Comparison of ENCODE assay signal across 31 cellular contexts in the genomic region with DNA sequence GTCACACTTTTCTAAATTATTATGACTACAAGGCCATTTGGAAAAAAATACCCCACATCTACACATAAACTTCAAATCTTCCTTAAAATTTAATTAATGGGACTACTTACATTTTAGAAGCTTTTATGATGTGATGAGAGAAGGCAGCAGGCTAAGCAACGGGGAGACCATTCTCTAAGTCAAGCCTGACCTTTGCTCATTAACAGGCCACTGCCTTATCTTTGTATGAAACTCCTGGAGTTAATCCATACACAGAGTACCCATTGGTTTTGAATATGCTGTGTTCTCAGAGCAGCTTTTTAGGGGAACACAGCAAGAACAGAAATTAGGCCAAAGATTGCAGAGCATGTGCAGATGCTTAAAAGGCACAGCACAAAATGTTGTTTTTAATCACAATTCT. TPM values are rescaled to one million over a fixed set of nuclear protein-coding genes. Genes with fewer than 3 reads are reported as not detected.
"Had no signal": no experiment of that assay in that cellular context is flagged by ENCODE, and none has a peak within 500 bp of the region (broad histone marks: within the 10 kb centered on the region; RNA-seq: fewer than 3 reads in every experiment).

No MANE protein-coding gene starts in this region.

- H3K4me1 Mint-ChIP-seq: activated B cell treated with CpG ODN at 0.5 μM for 24 hours; activated naive CD4-positive, alpha-beta T cell treated with anti-CD3 and anti-CD28 coated beads, Interleukin-2, amount 10 ng/mL, durations not matched to agents 7 days and 5 days; activated naive CD8-positive, alpha-beta T cell treated with anti-CD3 and anti-CD28 coated beads, Interleukin-2, amount 10 ng/mL, durations not matched to agents 7 days and 5 days; T-cell had no signal

- H3K9me3 Mint-ChIP-seq: activated B cell treated with CpG ODN at 0.5 μM for 24 hours; activated CD8-positive, alpha-beta T cell treated with anti-CD3 and anti-CD28 coated beads for 36 hours; activated naive CD4-positive, alpha-beta T cell treated with anti-CD3 and anti-CD28 coated beads, Interleukin-2, amount 10 ng/mL, durations not matched to agents 7 days and 5 days; activated naive CD8-positive, alpha-beta T cell treated with anti-CD3 and anti-CD28 coated beads, Interleukin-2, amount 10 ng/mL, durations not matched to agents 7 days and 5 days; activated T-helper 1 cell treated with anti-CD3 and anti-CD28 coated beads, Interleukin-12 subunit alpha, Interleukin-12 subunit beta, Interleukin-2, Interleukin-4 antibody, amounts not matched to agents 30 ng/mL and 10 ng/mL and 1 ng/mL, durations not matched to agents 14 hours and 24 hours and 36 hours; activated T-helper 2 cell treated with anti-CD3 and anti-CD28 coated beads, Interferon-gamma antibody, Interleukin-2, Interleukin-4, amounts not matched to agents 10 μg/mL and 5 μg/mL and 100 μg/mL, durations not matched to agents 14 hours and 24 hours and 36 hours; endodermal cell; T-helper 1 cell treated with Interleukin-12 subunit alpha and Interleukin-12 subunit beta and Interleukin-4 antibody, amounts not matched to agents 30 μg/mL and 1 μg/mL, for 36 hours; T-helper 2 cell treated with Interferon-gamma antibody and Interleukin-4, amounts not matched to agents 5 μg/mL and 100 μg/mL, for 36 hours had no signal

- H3K36me3 Mint-ChIP-seq: activated naive CD4-positive, alpha-beta T cell treated with anti-CD3 and anti-CD28 coated beads, Interleukin-2, amount 10 ng/mL, durations not matched to agents 7 days and 5 days; activated naive CD4-positive, alpha-beta T cell treated with anti-CD3 and anti-CD28 coated beads, Interleukin-2, amount 50 U/mL, for 72 hours; activated naive CD8-positive, alpha-beta T cell treated with anti-CD3 and anti-CD28 coated beads, Interleukin-2, amount 10 ng/mL, durations not matched to agents 7 days and 5 days; brain; T-cell had no signal

- H3K9me3 ChIP-seq: ascending aorta, breast epithelium, colonic mucosa had no signal

- H3K4me3 ChIP-seq: ascending aorta, breast epithelium, cardiac muscle cell, colonic mucosa had no signal

- H3K4me3 Mint-ChIP-seq: activated B cell treated with CpG ODN at 0.5 μM for 24 hours; activated CD8-positive, alpha-beta T cell treated with anti-CD3 and anti-CD28 coated beads for 36 hours; activated naive CD4-positive, alpha-beta T cell treated with anti-CD3 and anti-CD28 coated beads, Interleukin-2, amount 10 ng/mL, durations not matched to agents 7 days and 5 days; activated naive CD8-positive, alpha-beta T cell treated with anti-CD3 and anti-CD28 coated beads, Interleukin-2, amount 10 ng/mL, durations not matched to agents 7 days and 5 days; activated T-helper 1 cell treated with anti-CD3 and anti-CD28 coated beads, Interleukin-12 subunit alpha, Interleukin-12 subunit beta, Interleukin-2, Interleukin-4 antibody, amounts not matched to agents 30 ng/mL and 10 ng/mL and 1 ng/mL, durations not matched to agents 14 hours and 24 hours and 36 hours; brain; endodermal cell; T-cell; T-helper 1 cell treated with Interleukin-12 subunit alpha and Interleukin-12 subunit beta and Interleukin-4 antibody, amounts not matched to agents 30 μg/mL and 1 μg/mL, for 36 hours; T-helper 2 cell treated with Interferon-gamma antibody and Interleukin-4, amounts not matched to agents 5 μg/mL and 100 μg/mL, for 36 hours had no signal

- H3K27me3 Mint-ChIP-seq: activated B cell treated with CpG ODN at 0.5 μM for 24 hours; activated CD8-positive, alpha-beta T cell treated with anti-CD3 and anti-CD28 coated beads for 36 hours; activated naive CD4-positive, alpha-beta T cell treated with anti-CD3 and anti-CD28 coated beads, Interleukin-2, amount 10 ng/mL, durations not matched to agents 7 days and 5 days; activated naive CD8-positive, alpha-beta T cell treated with anti-CD3 and anti-CD28 coated beads, Interleukin-2, amount 10 ng/mL, durations not matched to agents 7 days and 5 days; brain; T-cell had no signal

- H3K36me3 ChIP-seq: ascending aorta, breast epithelium, cardiac muscle cell, colonic mucosa, WERI-Rb-1 had no signal

- H3K27me3 ChIP-seq: ascending aorta, breast epithelium, cardiac muscle cell, colonic mucosa had no signal

- H3K27ac ChIP-seq: ascending aorta, breast epithelium, cardiac muscle cell, colonic mucosa, WERI-Rb-1 had no signal

- ATAC-seq: activated CD4-positive, CD25-positive, alpha-beta regulatory T cell treated with anti-CD3 and anti-CD28 coated beads, Interleukin-2, amount 50 U/mL, for 24 hours; activated CD8-positive, alpha-beta T cell treated with anti-CD3 and anti-CD28 coated beads for 36 hours; activated naive CD4-positive, alpha-beta T cell treated with anti-CD3 and anti-CD28 coated beads, Interleukin-2, amount 50 U/mL, for 72 hours; esophagus mucosa; T-cell had no signal

- DNase-seq: activated B cell treated with CpG ODN at 0.5 μM for 24 hours; activated CD4-positive, alpha-beta T cell treated with anti-CD3 and anti-CD28 coated beads for 48 hours; activated CD4-positive, alpha-beta T cell treated with anti-CD3 and anti-CD28 coated beads, Interleukin-2, amount 50 U/mL, for 1 hour; activated CD4-positive, alpha-beta T cell treated with anti-CD3 and anti-CD28 coated beads, Interleukin-2, amount 50 U/mL, for 48 hours; activated CD8-positive, alpha-beta memory T cell treated with anti-CD3 and anti-CD28 coated beads for 24 hours; activated CD8-positive, alpha-beta T cell treated with anti-CD3 and anti-CD28 coated beads for 36 hours; activated effector memory CD4-positive, alpha-beta T cell treated with anti-CD3 and anti-CD28 coated beads, Interleukin-2, amount 50 U/mL, for 16 hours; activated naive CD4-positive, alpha-beta T cell treated with anti-CD3 and anti-CD28 coated beads, Interleukin-2, amount 10 ng/mL, durations not matched to agents 7 days and 5 days; activated naive CD8-positive, alpha-beta T cell treated with anti-CD3 and anti-CD28 coated beads, Interleukin-2, amount 10 ng/mL, durations not matched to agents 7 days and 5 days; activated T-cell treated with anti-CD3 and anti-CD28 coated beads, Interleukin-2, amount 50 U/mL, for 48 hours; central memory CD4-positive, alpha-beta T cell; cerebellar nuclear complex; colonic mucosa; effector memory CD4-positive, alpha-beta T cell; endodermal cell; foreskin fibroblast; head of caudate nucleus; T-cell; T1000; WERI-Rb-1 had no signal

- H3K27ac Mint-ChIP-seq: activated B cell treated with CpG ODN at 0.5 μM for 24 hours; activated CD8-positive, alpha-beta T cell treated with anti-CD3 and anti-CD28 coated beads for 36 hours; activated naive CD4-positive, alpha-beta T cell treated with anti-CD3 and anti-CD28 coated beads, Interleukin-2, amount 10 ng/mL, durations not matched to agents 7 days and 5 days; activated naive CD4-positive, alpha-beta T cell treated with anti-CD3 and anti-CD28 coated beads, Interleukin-2, amount 50 U/mL, for 72 hours; activated naive CD8-positive, alpha-beta T cell treated with anti-CD3 and anti-CD28 coated beads, Interleukin-2, amount 10 ng/mL, durations not matched to agents 7 days and 5 days; activated T-helper 1 cell treated with anti-CD3 and anti-CD28 coated beads, Interleukin-12 subunit alpha, Interleukin-12 subunit beta, Interleukin-2, Interleukin-4 antibody, amounts not matched to agents 30 ng/mL and 10 ng/mL and 1 ng/mL, durations not matched to agents 14 hours and 24 hours and 36 hours; activated T-helper 2 cell treated with anti-CD3 and anti-CD28 coated beads, Interferon-gamma antibody, Interleukin-2, Interleukin-4, amounts not matched to agents 10 μg/mL and 5 μg/mL and 100 μg/mL, durations not matched to agents 14 hours and 24 hours and 36 hours; endodermal cell; T-cell; T-helper 1 cell treated with Interleukin-12 subunit alpha and Interleukin-12 subunit beta and Interleukin-4 antibody, amounts not matched to agents 30 μg/mL and 1 μg/mL, for 36 hours; T-helper 2 cell treated with Interferon-gamma antibody and Interleukin-4, amounts not matched to agents 5 μg/mL and 100 μg/mL, for 36 hours had no signal

- H3K4me1 ChIP-seq: ascending aorta, breast epithelium, colonic mucosa had no signal

RNA-seq across cellular contexts. Expression of gene LRIG3, which starts 35.5 kb away (rescaled TPM):
- total RNA-seq: activated B cell treated with CpG ODN at 0.5 μM for 24 hours; activated CD8-positive, alpha-beta T cell treated with anti-CD3 and anti-CD28 coated beads for 36 hours; activated naive CD4-positive, alpha-beta T cell treated with anti-CD3 and anti-CD28 coated beads, Interleukin-2, amount 50 U/mL, for 72 hours; activated naive CD8-positive, alpha-beta T cell treated with anti-CD3 and anti-CD28 coated beads, Interleukin-2, amount 10 ng/mL, durations not matched to agents 7 days and 5 days; activated T-helper 1 cell treated with anti-CD3 and anti-CD28 coated beads, Interleukin-12 subunit alpha, Interleukin-12 subunit beta, Interleukin-2, Interleukin-4 antibody, amounts not matched to agents 30 ng/mL and 10 ng/mL and 1 ng/mL, durations not matched to agents 14 hours and 24 hours and 36 hours had no signal
